24 cellular contexts compared by ENCODE assay signal in the genomic region with DNA sequence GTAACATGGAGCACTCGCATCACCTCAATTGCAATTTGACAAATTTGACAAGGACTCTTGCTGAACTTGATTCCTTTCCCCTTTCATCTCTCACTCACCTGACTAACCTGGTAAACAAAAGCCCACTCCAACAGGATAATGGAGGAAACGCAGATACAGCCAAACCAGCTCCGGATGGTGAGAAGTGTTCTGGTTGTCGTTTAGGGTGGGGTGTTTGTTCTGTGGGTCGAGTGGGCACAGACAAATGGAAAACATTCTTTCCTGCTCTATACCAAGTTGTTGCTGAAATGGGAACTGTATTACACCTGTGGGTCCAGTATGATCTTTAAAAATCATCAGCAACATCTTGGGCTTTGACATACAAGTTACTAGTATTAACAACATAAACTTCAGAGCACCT.
"Had no signal": no experiment of that assay in that cellular context is flagged by ENCODE, and none has a peak within 500 bp of the region (broad histone marks: within the 10 kb centered on the region; RNA-seq: fewer than 3 reads in every experiment).

No MANE protein-coding gene starts in this region.

- H3K27ac ChIP-seq: adrenal gland, body of pancreas, esophagus muscularis mucosa, foreskin keratinocyte, heart right ventricle, left ventricle myocardium inferior, right atrium auricular region, stomach, thyroid gland had no signal

- H3K4me3 Mint-ChIP-seq: activated B cell treated with CpG ODN at 0.5 μM for 24 hours; activated naive CD8-positive, alpha-beta T cell treated with anti-CD3 and anti-CD28 coated beads for 36 hours; activated T-cell treated with anti-CD3 and anti-CD28 coated beads, Interleukin-2, amount 50 U/mL, for 72 hours; natural killer cell treated with Interleukin-12 subunit alpha and Interleukin-12 subunit beta and Interleukin-15 and Interleukin-18, amount 100 ng/mL, for 72 hours; stimulated activated naive B cell treated with anti-CD40 and anti-IgM and Interleukin-4, amounts not matched to agents 10 μg/mL and 1 μg/mL and 100 μg/mL, for 72 hours had no signal

- H3K36me3 ChIP-seq: adrenal gland, esophagus muscularis mucosa, left ventricle myocardium inferior, right atrium auricular region, thyroid gland had no signal

- H3K36me3 Mint-ChIP-seq: activated naive CD8-positive, alpha-beta T cell treated with anti-CD3 and anti-CD28 coated beads for 36 hours; natural killer cell treated with Interleukin-12 subunit alpha and Interleukin-12 subunit beta and Interleukin-15 and Interleukin-18, amount 100 ng/mL, for 72 hours had no signal

- H3K4me3 ChIP-seq: adrenal gland, body of pancreas, esophagus muscularis mucosa, heart right ventricle, left ventricle myocardium inferior, mucosa of descending colon, right atrium auricular region, smooth muscle cell, stomach, thyroid gland had no signal

- H3K4me2 ChIP-seq: smooth muscle cell had no signal

- H3K27me3 Mint-ChIP-seq: activated B cell treated with CpG ODN at 0.5 μM for 24 hours; stimulated activated naive B cell treated with anti-CD40 and anti-IgM and Interleukin-4, amounts not matched to agents 10 μg/mL and 1 μg/mL and 100 μg/mL, for 72 hours had no signal

- ATAC-seq: activated T-cell treated with anti-CD3 and anti-CD28 coated beads, Interleukin-2, amount 50 U/mL, for 72 hours; body of pancreas; foreskin keratinocyte; heart right ventricle; mucosa of descending colon; natural killer cell treated with Interleukin-12 subunit alpha and Interleukin-12 subunit beta and Interleukin-15 and Interleukin-18, amount 100 ng/mL, for 72 hours; stimulated activated naive B cell treated with anti-CD40 and anti-IgM and Interleukin-4, amounts not matched to agents 10 μg/mL and 1 μg/mL and 100 μg/mL, for 72 hours had no signal

- H3K27me3 ChIP-seq: adrenal gland, body of pancreas, esophagus muscularis mucosa, heart right ventricle, right atrium auricular region, stomach, thyroid gland had no signal

- H3K9me3 Mint-ChIP-seq: activated B cell treated with CpG ODN at 0.5 μM for 24 hours; activated naive CD8-positive, alpha-beta T cell treated with anti-CD3 and anti-CD28 coated beads for 36 hours; activated T-cell treated with anti-CD3 and anti-CD28 coated beads, Interleukin-2, amount 50 U/mL, for 72 hours; natural killer cell treated with Interleukin-12 subunit alpha and Interleukin-12 subunit beta and Interleukin-15 and Interleukin-18, amount 100 ng/mL, for 72 hours; stimulated activated naive B cell treated with anti-CD40 and anti-IgM and Interleukin-4, amounts not matched to agents 10 μg/mL and 1 μg/mL and 100 μg/mL, for 72 hours had no signal

- DNase-seq: activated B cell treated with CpG ODN at 0.5 μM for 24 hours; activated CD4-positive, alpha-beta T cell treated with anti-CD3 and anti-CD28 coated beads, Interleukin-2, amount 50 U/mL, for 4 hours; activated naive CD4-positive, alpha-beta T cell; activated naive CD8-positive, alpha-beta T cell treated with anti-CD3 and anti-CD28 coated beads for 36 hours; activated T-cell treated with anti-CD3 and anti-CD28 coated beads for 4 hours; activated T-cell treated with anti-CD3 and anti-CD28 coated beads, Interleukin-2, amount 50 U/mL, for 72 hours; adrenal gland; aorta; body of pancreas; dermis blood vessel endothelial cell; effector CD4-positive, alpha-beta T cell; heart right ventricle; left ventricle myocardium inferior; mucosa of descending colon; stimulated activated CD4-positive, alpha-beta T cell treated with anti-CD3 and anti-CD28 coated beads, Interleukin-1b, Interleukin-23, amount 100 ng/mL, for 48 hours; stimulated activated CD4-positive, alpha-beta T cell treated with anti-CD3 and anti-CD28 coated beads, Interleukin-4, amount 100 ng/mL, for 4 hours; stimulated activated naive B cell treated with anti-CD40 and anti-IgM and Interleukin-4, amounts not matched to agents 10 μg/mL and 1 μg/mL and 100 μg/mL, for 72 hours; stomach; thyroid gland had no signal

- H3K27ac Mint-ChIP-seq: activated B cell treated with CpG ODN at 0.5 μM for 24 hours; activated naive CD8-positive, alpha-beta T cell treated with anti-CD3 and anti-CD28 coated beads for 36 hours; activated T-cell treated with anti-CD3 and anti-CD28 coated beads, Interleukin-2, amount 50 U/mL, for 72 hours; natural killer cell treated with Interleukin-12 subunit alpha and Interleukin-12 subunit beta and Interleukin-15 and Interleukin-18, amount 100 ng/mL, for 72 hours; stimulated activated naive B cell treated with anti-CD40 and anti-IgM and Interleukin-4, amounts not matched to agents 10 μg/mL and 1 μg/mL and 100 μg/mL, for 72 hours had no signal

- H3K4me1 Mint-ChIP-seq: activated B cell treated with CpG ODN at 0.5 μM for 24 hours; activated naive CD8-positive, alpha-beta T cell treated with anti-CD3 and anti-CD28 coated beads for 36 hours; stimulated activated naive B cell treated with anti-CD40 and anti-IgM and Interleukin-4, amounts not matched to agents 10 μg/mL and 1 μg/mL and 100 μg/mL, for 72 hours had no signal

- H3K4me1 ChIP-seq: adrenal gland, body of pancreas, esophagus muscularis mucosa, foreskin keratinocyte, heart right ventricle, right atrium auricular region, stomach, thyroid gland had no signal

- H3K9me3 ChIP-seq: adrenal gland, body of pancreas, esophagus muscularis mucosa, heart right ventricle, left ventricle myocardium inferior, mucosa of descending colon, right atrium auricular region, stomach, thyroid gland had no signal
